33 cellular contexts compared by ENCODE assay signal in genomic region chr10:19263262-19263661, GRCh38.
"Had no signal": no experiment of that assay in that cellular context is flagged by ENCODE, and none has a peak within 500 bp of the region (broad histone marks: within the 10 kb centered on the region; RNA-seq: fewer than 3 reads in every experiment).

No MANE protein-coding gene starts in this region.

- ATAC-seq: activated naive CD4-positive, alpha-beta T cell treated with anti-CD3 and anti-CD28 coated beads, Interleukin-2, amount 50 U/mL, for 72 hours; activated naive CD8-positive, alpha-beta T cell treated with anti-CD3 and anti-CD28 coated beads, Interleukin-2, amount 50 U/mL, for 24 hours; activated T-cell treated with anti-CD3 and anti-CD28 coated beads, Interleukin-2, amount 50 U/mL, for 4 hours; activated T-cell treated with anti-CD3 and anti-CD28 coated beads, Interleukin-2, amount 50 U/mL, for 72 hours; activated T-helper 17 cell treated with anti-CD3 and anti-CD28 coated beads, Interleukin-2, amount 50 U/mL, for 72 hours; body of pancreas had no signal

- H3K36me3 ChIP-seq: adrenal gland, ascending aorta, brain microvascular endothelial cell, breast epithelium, cardiac muscle cell had no signal

- H3K4me1 ChIP-seq: adrenal gland, ascending aorta, body of pancreas, breast epithelium had no signal

- DNase-seq: activated effector memory CD4-positive, alpha-beta T cell treated with anti-CD3 and anti-CD28 coated beads, Interleukin-2, amount 50 U/mL, for 16 hours; activated effector memory CD4-positive, alpha-beta T cell treated with Interleukin-2 at 50 U/mL for 16 hours; activated gamma-delta T cell; activated gamma-delta T cell treated with Interleukin-2 at 50 U/mL for 16 hours; activated naive CD4-positive, alpha-beta T cell; activated naive CD4-positive, alpha-beta T cell treated with anti-CD3 and anti-CD28 coated beads for 36 hours; activated naive CD4-positive, alpha-beta T cell treated with anti-CD3 and anti-CD28 coated beads, Interleukin-2, amount 10 ng/mL, durations not matched to agents 7 days and 5 days; activated naive CD4-positive, alpha-beta T cell treated with anti-CD3 and anti-CD28 coated beads, Interleukin-2, amount 50 U/mL, for 16 hours; activated naive CD4-positive, alpha-beta T cell treated with Interleukin-2 at 50 U/mL for 16 hours; activated naive CD8-positive, alpha-beta T cell treated with anti-CD3 and anti-CD28 coated beads for 36 hours; activated naive CD8-positive, alpha-beta T cell treated with anti-CD3 and anti-CD28 coated beads, Interleukin-2, amount 10 ng/mL, durations not matched to agents 7 days and 5 days; activated naive CD8-positive, alpha-beta T cell treated with anti-CD3 and anti-CD28 coated beads, Interleukin-2, amount 50 U/mL, for 24 hours; activated T-cell treated with anti-CD3 and anti-CD28 coated beads, Interleukin-2, amount 50 U/mL, for 24 hours; activated T-cell treated with anti-CD3 and anti-CD28 coated beads, Interleukin-2, amount 50 U/mL, for 4 hours; activated T-cell treated with anti-CD3 and anti-CD28 coated beads, Interleukin-2, amount 50 U/mL, for 48 hours; activated T-cell treated with anti-CD3 and anti-CD28 coated beads, Interleukin-2, amount 50 U/mL, for 72 hours; adrenal gland; amniotic stem cell; amygdala; anterior cingulate cortex; aorta; body of pancreas; brain microvascular endothelial cell; caudate nucleus; central memory CD4-positive, alpha-beta T cell; cerebellar nuclear complex had no signal

- H3K9me3 ChIP-seq: adrenal gland, ascending aorta, body of pancreas, breast epithelium had no signal

- FAIRE-seq: astrocyte, bronchial epithelial cell had no signal

- H3K27ac ChIP-seq: adrenal gland, ascending aorta, body of pancreas, brain microvascular endothelial cell, breast epithelium, cardiac muscle cell had no signal

- H3K4me3 ChIP-seq: adrenal gland, ascending aorta, body of pancreas, breast epithelium, cardiac muscle cell had no signal

- H3K27me3 ChIP-seq: adrenal gland, ascending aorta, body of pancreas, brain microvascular endothelial cell, breast epithelium, cardiac muscle cell had no signal
